Comparison of ENCODE assay signal across 1 cellular context in genomic region chr9:106639873-106640568, GRCh38.
TF ChIP-seq lines count a peak whose summit lies in the region.

No MANE protein-coding gene starts in this region.

TF ChIP-seq in IMR-90, 13 proteins besides CTCF, POLR2A, EP300 and RAD21 (continued from another document):
- TF ChIP-seq ELK1 (IDR thresholded peaks at IDR 0.05; ENCODE audit: borderline replicate concordance, low read depth, low read length) = no peak
- no peak for TF ChIP-seq FOS (IDR thresholded peaks at IDR 0.05; ENCODE audit: low read depth, low read length)
TF ChIP-seq in IMR-90: peak in this region for 0.
